In the genomic region with DNA sequence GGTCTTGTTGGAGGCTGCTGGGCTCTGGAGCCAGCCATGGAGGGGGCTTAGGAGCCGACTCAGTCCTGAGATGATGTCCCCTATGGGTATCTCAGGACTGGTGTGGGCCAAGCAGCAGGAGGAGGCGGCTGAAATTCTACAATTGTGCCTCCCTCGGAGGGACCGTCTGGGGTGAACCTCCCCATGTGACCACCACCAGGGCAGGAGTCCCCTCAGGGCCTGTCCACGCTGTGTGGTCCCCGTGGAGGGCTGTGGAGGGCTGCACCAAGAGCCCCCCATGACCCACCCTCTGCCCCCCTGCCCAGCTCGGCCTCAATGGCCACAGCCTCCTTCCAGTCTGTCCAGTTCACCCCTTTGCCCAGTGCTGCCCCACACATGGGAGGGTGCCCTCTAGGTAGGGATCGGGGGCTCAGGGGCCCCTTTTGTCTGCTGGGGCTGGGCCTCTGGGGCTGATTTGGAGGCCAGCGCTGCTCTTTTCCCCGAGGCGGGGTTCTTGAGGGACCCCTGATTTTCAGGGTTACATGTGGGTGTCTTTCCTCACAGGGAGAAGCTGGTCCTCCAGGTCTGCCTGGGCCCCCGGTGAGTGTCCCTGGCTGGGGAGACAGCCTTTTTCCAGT, we compare ENCODE assay signal across 16 cellular contexts. TPM values are rescaled to one million over a fixed set of nuclear protein-coding genes. Genes with fewer than 3 reads are reported as not detected.
DNase-seq lines count a peak whose midpoint lies in the region; FAIRE-seq and TF ChIP-seq lines count a peak whose summit lies in the region.
"Had no signal": no experiment of that assay in that cellular context is flagged by ENCODE, and none has a peak within 500 bp of the region (broad histone marks: within the 10 kb centered on the region; RNA-seq: fewer than 3 reads in every experiment).

No MANE protein-coding gene starts in this region.

- H3K14ac ChIP-seq in mesenchymal stem cell (ENCODE audit: low read length in 2 of 2): no peak overlapping the region

- no peak overlapping the region for H2BK12ac ChIP-seq in mesenchymal stem cell (ENCODE audit: low read length in 2 of 2)

- no peak overlapping the region for H4K8ac ChIP-seq in mesenchymal stem cell (ENCODE audit: low read length)

- H3K4me2 ChIP-seq in astrocyte (ENCODE audit: low read length) (peak overlapping the region; percentile 41), mesenchymal stem cell (ENCODE audit: low read length, poor library complexity, severe bottlenecking) (no peak overlapping the region), smooth muscle cell (peak overlapping the region; percentile 99), OCI-LY7 (ENCODE audit: low read length) (no peak overlapping the region)
- H3K4me2 ChIP-seq: KMS-11 had no signal

- H2BK15ac ChIP-seq in mesenchymal stem cell (ENCODE audit: low read depth, poor library complexity, severe bottlenecking): no peak overlapping the region

- no peaks in the 10 kb centered on the region for H3K9me2 ChIP-seq in OCI-LY7 (ENCODE audit: insufficient read depth, low read length)

- TF ChIP-seq CTCF in astrocyte (IDR thresholded peaks at IDR 0.05; ENCODE audit: insufficient read depth, low read depth, low read length) (no peak), smooth muscle cell (IDR thresholded peaks at IDR 0.05; ENCODE audit: borderline replicate concordance, insufficient read depth, poor library complexity, severe bottlenecking) (no peak), OCI-LY7 (conservative IDR thresholded peaks at IDR 0.05; ENCODE audit: low read length) (no peak)

- no peaks in the 10 kb centered on the region for H3K9me3 ChIP-seq in astrocyte (ENCODE audit: insufficient read depth, low read depth, low read length)
- no peaks in the 10 kb centered on the region for H3K9me3 ChIP-seq in mesenchymal stem cell (ENCODE audit: control insufficient read depth, low read length)
- H3K9me3 ChIP-seq in smooth muscle cell (replicated peaks; ENCODE audit: low read depth): no peaks in the 10 kb centered on the region
- H3K9me3 ChIP-seq in HAP-1: no peaks in the 10 kb centered on the region
- no peaks in the 10 kb centered on the region for H3K9me3 ChIP-seq in OCI-LY7 (ENCODE audit: low read length)

- H3F3A ChIP-seq in smooth muscle cell (ENCODE audit: low read depth): peaks cover 13% of the 10 kb centered on the region

- no peak overlapping the region for H4K91ac ChIP-seq in mesenchymal stem cell (ENCODE audit: low read length)

- H4K20me1 ChIP-seq in astrocyte (ENCODE audit: insufficient read depth, low read length): peaks cover 13% of the 10 kb centered on the region
- H4K20me1 ChIP-seq in smooth muscle cell (ENCODE audit: low read depth): no peaks in the 10 kb centered on the region
- H4K20me1 ChIP-seq in OCI-LY7 (ENCODE audit: insufficient read depth, low read length): no peaks in the 10 kb centered on the region

- H3K36me3 Mint-ChIP-seq in activated naive CD8-positive, alpha-beta T cell: no peaks in the 10 kb centered on the region
- no peaks in the 10 kb centered on the region for H3K36me3 Mint-ChIP-seq in activated naive CD8-positive, alpha-beta T cell treated with anti-CD3 and anti-CD28 coated beads for 36 hours
- H3K36me3 Mint-ChIP-seq in astrocyte (ENCODE audit: low read depth, unreplicated experiment): no peaks in the 10 kb centered on the region

- H3K79me1 ChIP-seq in mesenchymal stem cell (replicated peaks; ENCODE audit: low read length, poor library complexity, severe bottlenecking): peaks cover 4% of the 10 kb centered on the region

- H2BK5ac ChIP-seq in mesenchymal stem cell (ENCODE audit: low read depth, low read length, poor library complexity, severe bottlenecking): no peak overlapping the region

- intact Hi-C loops in OCI-LY7 (cut with micrococcal nuclease; ENCODE audit: unreplicated experiment): no loop called here

- in situ Hi-C loops in HAP-1 (cut with MboI; ENCODE audit: low sequenced_read_pairs): no loop called here

- peaks cover 3% of the 10 kb centered on the region for H3K27me3 Mint-ChIP-seq in activated naive CD8-positive, alpha-beta T cell
- peaks cover 28% of the 10 kb centered on the region for H3K27me3 Mint-ChIP-seq in activated naive CD8-positive, alpha-beta T cell treated with anti-CD3 and anti-CD28 coated beads for 36 hours
- peaks cover 2% of the 10 kb centered on the region for H3K27me3 Mint-ChIP-seq in astrocyte (ENCODE audit: low read depth, unreplicated experiment)

- no peak overlapping the region for H2AFZ ChIP-seq in astrocyte (ENCODE audit: low read depth, low read length)
- H2AFZ ChIP-seq in mesenchymal stem cell (ENCODE audit: low read depth, low read length): no peak overlapping the region
- H2AFZ ChIP-seq in smooth muscle cell (ENCODE audit: low read depth): no peak overlapping the region
- no peak overlapping the region for H2AFZ ChIP-seq in OCI-LY7 (ENCODE audit: low read length)

- H3K36me3 ChIP-seq in astrocyte (ENCODE audit: insufficient read depth, low read length) (no peaks in the 10 kb centered on the region), mesenchymal stem cell (ENCODE audit: control insufficient read depth in 1 of 2, insufficient read depth in 2 of 2, low read depth in 1 of 2, low read length in 2 of 2) (peaks cover 0 to 16% of the 10 kb centered on the region in 2 experiments), smooth muscle cell (ENCODE audit: low read depth) (no peaks in the 10 kb centered on the region), HAP-1 (replicated peaks) (peaks cover 4% of the 10 kb centered on the region; the same call in 1 of the 2 replicates), OCI-LY7 (ENCODE audit: insufficient read depth, low read length) (peaks cover 8% of the 10 kb centered on the region; the same call in 1 of the 2 replicates)

- H3K4ac ChIP-seq in mesenchymal stem cell (ENCODE audit: low read depth in 1 of 2, low read length in 2 of 2): no peak overlapping the region

- H3K18ac ChIP-seq in mesenchymal stem cell (ENCODE audit: low read depth in 1 of 2, low read length in 2 of 2): peak overlapping the region in 1 of 2 experiments; percentile 2

- H3K79me2 ChIP-seq in astrocyte (ENCODE audit: insufficient read depth, low read length) (no peaks in the 10 kb centered on the region), smooth muscle cell (ENCODE audit: low read depth) (no peaks in the 10 kb centered on the region), OCI-LY7 (ENCODE audit: insufficient read depth, low read depth, low read length) (no peaks in the 10 kb centered on the region)

- no peak for FAIRE-seq in astrocyte (lab: Jason Lieb, UNC)

- no peak overlapping the region for H2BK120ac ChIP-seq in mesenchymal stem cell (ENCODE audit: low read depth, low read length)

- peaks cover 13% of the 10 kb centered on the region for H3K4me1 Mint-ChIP-seq in activated naive CD8-positive, alpha-beta T cell (ENCODE audit: low read depth)
- peaks cover 2% of the 10 kb centered on the region for H3K4me1 Mint-ChIP-seq in activated naive CD8-positive, alpha-beta T cell treated with anti-CD3 and anti-CD28 coated beads for 36 hours
- H3K4me1 Mint-ChIP-seq in astrocyte (ENCODE audit: low read depth, unreplicated experiment): peaks cover 20% of the 10 kb centered on the region

- no peak for DNase-seq in activated naive CD8-positive, alpha-beta T cell treated with anti-CD3 and anti-CD28 coated beads for 36 hours
- DNase-seq in astrocyte (ENCODE audit: low read depth) (no peak), mesenchymal stem cell (no peak), smooth muscle cell (lab: John Stamatoyannopoulos, UW; ENCODE audit: unreplicated experiment) (no peak), HAP-1 (ENCODE audit: low spot score in 2 of 2) (no peak), SIG-M5 treated with dmso at 0.1 percent for 504 hours (lab: John Stamatoyannopoulos, UW; ENCODE audit: unreplicated experiment) (no peak), OCI-LY7 (ENCODE audit: low spot score) (no peak)
- DNase-seq: activated CD8-positive, alpha-beta memory T cell treated with anti-CD3 and anti-CD28 coated beads for 24 hours; CD4-positive, alpha-beta T cell; NCI-H1105 treated with DMSO at 0.1 percent for 48 hours; stimulated activated CD4-positive, alpha-beta T cell treated with anti-CD3 and anti-CD28 coated beads, Interleukin-15, amount 100 ng/mL, for 24 hours; SW 1271; WERI-Rb-1 had no signal

- WGBS in mesenchymal stem cell: 88% methylated on average over 12 of the region's 12 CpGs
- 82% methylated on average over 12 of the region's 12 CpGs for WGBS in smooth muscle cell (ENCODE audit: low lambda C conversion rate)

- H3K4me3 ChIP-seq in astrocyte (ENCODE audit: insufficient read depth, low read depth, low read length) (no peak overlapping the region), mesenchymal stem cell (ENCODE audit: insufficient read depth in 1 of 2, low read depth in 1 of 2, low read length in 2 of 2) (no peak overlapping the region), smooth muscle cell (no peak overlapping the region), HAP-1 (no peak overlapping the region), OCI-LY7 (ENCODE audit: low read depth, low read length, poor library complexity, severe bottlenecking) (no peak overlapping the region)

- no peak overlapping the region for H3K23ac ChIP-seq in mesenchymal stem cell (ENCODE audit: low read length in 2 of 2)

- H3K9me3 Mint-ChIP-seq in activated naive CD8-positive, alpha-beta T cell (ENCODE audit: low read depth): no peaks in the 10 kb centered on the region
- no peaks in the 10 kb centered on the region for H3K9me3 Mint-ChIP-seq in activated naive CD8-positive, alpha-beta T cell treated with anti-CD3 and anti-CD28 coated beads for 36 hours
- H3K9me3 Mint-ChIP-seq in astrocyte (ENCODE audit: unreplicated experiment): no peaks in the 10 kb centered on the region
- H3K9me3 Mint-ChIP-seq: CD4-positive, alpha-beta T cell had no signal

- peaks cover 32% of the 10 kb centered on the region for H3K4me1 ChIP-seq in astrocyte (ENCODE audit: insufficient read depth, low read length)
- H3K4me1 ChIP-seq in mesenchymal stem cell (ENCODE audit: control insufficient read depth, insufficient read depth, low read depth, low read length): peaks cover 51% of the 10 kb centered on the region
- H3K4me1 ChIP-seq in smooth muscle cell (ENCODE audit: low read depth): peaks cover 35% of the 10 kb centered on the region
- H3K4me1 ChIP-seq in HAP-1: peaks cover 3% of the 10 kb centered on the region
- no peaks in the 10 kb centered on the region for H3K4me1 ChIP-seq in OCI-LY7 (ENCODE audit: insufficient read depth, low read length, poor library complexity, severe bottlenecking)

- H3K9ac ChIP-seq in astrocyte (ENCODE audit: low read length) (no peak overlapping the region), mesenchymal stem cell (ENCODE audit: low read length) (no peak overlapping the region), smooth muscle cell (ENCODE audit: low read depth) (no peak overlapping the region)
- H3K9ac ChIP-seq: KMS-11 had no signal

- H2AK5ac ChIP-seq in mesenchymal stem cell (ENCODE audit: low read length, severe bottlenecking): peak overlapping the region; percentile 23

- peaks cover 15% of the 10 kb centered on the region for H3K27me3 ChIP-seq in astrocyte (ENCODE audit: insufficient read depth, low read length)
- peaks cover 25 to 40% of the 10 kb centered on the region in 2 experiments for H3K27me3 ChIP-seq in mesenchymal stem cell (ENCODE audit: control insufficient read depth in 1 of 2, insufficient read depth in 1 of 2, low read length in 2 of 2)
- no peaks in the 10 kb centered on the region for H3K27me3 ChIP-seq in smooth muscle cell (ENCODE audit: low read depth)
- H3K27me3 ChIP-seq in HAP-1 (ENCODE audit: low read depth): no peaks in the 10 kb centered on the region

- no peak overlapping the region for H3K27ac Mint-ChIP-seq in activated naive CD8-positive, alpha-beta T cell
- no peak overlapping the region for H3K27ac Mint-ChIP-seq in activated naive CD8-positive, alpha-beta T cell treated with anti-CD3 and anti-CD28 coated beads for 36 hours
- H3K27ac Mint-ChIP-seq in astrocyte (ENCODE audit: unreplicated experiment): no peak overlapping the region
- H3K27ac Mint-ChIP-seq: CD4-positive, alpha-beta T cell had no signal

- H3K4me3 Mint-ChIP-seq in activated naive CD8-positive, alpha-beta T cell: peak overlapping the region; percentile 47
- no peak overlapping the region for H3K4me3 Mint-ChIP-seq in activated naive CD8-positive, alpha-beta T cell treated with anti-CD3 and anti-CD28 coated beads for 36 hours
- peak overlapping the region; percentile 50 for H3K4me3 Mint-ChIP-seq in astrocyte (ENCODE audit: unreplicated experiment)
- H3K4me3 Mint-ChIP-seq: CD4-positive, alpha-beta T cell had no signal

- POLR2A ChIA-PET in OCI-LY7 (lab: Charles Lee): interaction anchor here (0.5 kb wide), 1 partner anchor 136 kb away, joined by 5 read pairs; no protein-coding TSS in a partner anchor

- H3K27ac ChIP-seq in astrocyte (ENCODE audit: low read depth, low read length) (no peak overlapping the region), mesenchymal stem cell (ENCODE audit: low read length, poor library complexity, severe bottlenecking) (no peak overlapping the region), smooth muscle cell (ENCODE audit: low read depth) (no peak overlapping the region), OCI-LY7 (ENCODE audit: low read depth, low read length, poor library complexity, severe bottlenecking) (no peak overlapping the region)
- H3K27ac ChIP-seq: KMS-11 had no signal

- no TSS peak for BruUV-seq in OCI-LY7 (replicated peaks; lab: Mats Ljungman, UMichigan)

- CTCF ChIA-PET in OCI-LY7 (lab: Charles Lee; ENCODE audit: unreplicated experiment): no interaction called here

RNA-seq across cellular contexts. Expression of gene COL9A3, which starts 1.2 kb away (rescaled TPM):
- 1 to 10 TPM in 1 of 2 experiments, under 1 TPM in 1; 0.35 to 1.0 TPM for total RNA-seq in activated naive CD8-positive, alpha-beta T cell treated with anti-CD3 and anti-CD28 coated beads for 36 hours
- 43.0 and 54.3 TPM in 2 replicates for total RNA-seq in astrocyte
- polyA plus RNA-seq in mesenchymal stem cell (2013, experiment 1 of 2): 0.79 TPM
- 0.44 TPM for polyA plus RNA-seq in mesenchymal stem cell (2013, experiment 2 of 2)
- total RNA-seq in smooth muscle cell: 23.0 and 30.1 TPM in 2 replicates
- polyA plus RNA-seq in smooth muscle cell: 73.3 and 77.4 TPM in 2 replicates
- total RNA-seq in OCI-LY7 (2014; rRNA removed; shearing (Covaris generic)): 1.0 and 1.7 TPM in 2 replicates
- 5.2 and 6.1 TPM in 2 replicates for total RNA-seq in OCI-LY7 (2022)
- total RNA-seq: CD4-positive, alpha-beta T cell; H4 had no signal

RNA-seq across cellular contexts. Expression of gene OGFR, which starts 13.4 kb away (rescaled TPM):
- 10 to 100 TPM; 66.1 to 69.9 TPM for total RNA-seq in activated naive CD8-positive, alpha-beta T cell treated with anti-CD3 and anti-CD28 coated beads for 36 hours
- total RNA-seq in astrocyte: 93.4 and 96.5 TPM in 2 replicates
- 28.3 TPM for polyA plus RNA-seq in mesenchymal stem cell (2013, experiment 1 of 2)
- polyA plus RNA-seq in mesenchymal stem cell (2013, experiment 2 of 2): 27.4 TPM
- 21.5 and 24.4 TPM in 2 replicates for total RNA-seq in smooth muscle cell
- polyA plus RNA-seq in smooth muscle cell: 53.2 and 61.4 TPM in 2 replicates
- total RNA-seq in OCI-LY7 (2014; rRNA removed; shearing (Covaris generic)): 64.8 and 75.6 TPM in 2 replicates
- total RNA-seq in OCI-LY7 (2022): 66.2 and 69.9 TPM in 2 replicates

RNA-seq across cellular contexts. Expression of gene MRGBP, which starts 21.8 kb away (rescaled TPM):
- 10 to 100 TPM; 19.3 to 19.8 TPM for total RNA-seq in activated naive CD8-positive, alpha-beta T cell treated with anti-CD3 and anti-CD28 coated beads for 36 hours
- total RNA-seq in astrocyte: 18.7 and 19.3 TPM in 2 replicates
- 14.2 TPM for polyA plus RNA-seq in mesenchymal stem cell (2013, experiment 1 of 2)
- polyA plus RNA-seq in mesenchymal stem cell (2013, experiment 2 of 2): 14.5 TPM
- 15.5 and 18.2 TPM in 2 replicates for total RNA-seq in smooth muscle cell
- polyA plus RNA-seq in smooth muscle cell: 23.1 and 27.2 TPM in 2 replicates
- 22.2 and 25.1 TPM in 2 replicates for total RNA-seq in OCI-LY7 (2014; rRNA removed; shearing (Covaris generic))
- 19.9 and 22.6 TPM in 2 replicates for total RNA-seq in OCI-LY7 (2022)

RNA-seq across cellular contexts. Expression of gene TCFL5, which starts 43.5 kb away (rescaled TPM):
- total RNA-seq in activated naive CD8-positive, alpha-beta T cell treated with anti-CD3 and anti-CD28 coated beads for 36 hours: 1 to 10 TPM; 5.4 to 5.8 TPM
- total RNA-seq in astrocyte (11.0 and 13.5 TPM in 2 replicates), smooth muscle cell (9.1 and 9.5 TPM in 2 replicates), OCI-LY7 (2022) (8.7 and 9.2 TPM in 2 replicates)
- 6.1 TPM for polyA plus RNA-seq in mesenchymal stem cell (2013, experiment 1 of 2)
- polyA plus RNA-seq in mesenchymal stem cell (2013, experiment 2 of 2): 6.9 TPM
- polyA plus RNA-seq in smooth muscle cell: 6.8 and 12.5 TPM in 2 replicates
- total RNA-seq in OCI-LY7 (2014; rRNA removed; shearing (Covaris generic)): 9.5 and 10.0 TPM in 2 replicates

Comparison
In these comparisons a context has a peak if more than half of its experiments do, and no peak if none do; other contexts are left out.
1. H3K4me2 ChIP-seq: peak in astrocyte (single experiment) and smooth muscle cell (single experiment); none in mesenchymal stem cell (single experiment) and OCI-LY7 (single experiment).